ENCODE assay signal across 10 cellular contexts in the genomic region with DNA sequence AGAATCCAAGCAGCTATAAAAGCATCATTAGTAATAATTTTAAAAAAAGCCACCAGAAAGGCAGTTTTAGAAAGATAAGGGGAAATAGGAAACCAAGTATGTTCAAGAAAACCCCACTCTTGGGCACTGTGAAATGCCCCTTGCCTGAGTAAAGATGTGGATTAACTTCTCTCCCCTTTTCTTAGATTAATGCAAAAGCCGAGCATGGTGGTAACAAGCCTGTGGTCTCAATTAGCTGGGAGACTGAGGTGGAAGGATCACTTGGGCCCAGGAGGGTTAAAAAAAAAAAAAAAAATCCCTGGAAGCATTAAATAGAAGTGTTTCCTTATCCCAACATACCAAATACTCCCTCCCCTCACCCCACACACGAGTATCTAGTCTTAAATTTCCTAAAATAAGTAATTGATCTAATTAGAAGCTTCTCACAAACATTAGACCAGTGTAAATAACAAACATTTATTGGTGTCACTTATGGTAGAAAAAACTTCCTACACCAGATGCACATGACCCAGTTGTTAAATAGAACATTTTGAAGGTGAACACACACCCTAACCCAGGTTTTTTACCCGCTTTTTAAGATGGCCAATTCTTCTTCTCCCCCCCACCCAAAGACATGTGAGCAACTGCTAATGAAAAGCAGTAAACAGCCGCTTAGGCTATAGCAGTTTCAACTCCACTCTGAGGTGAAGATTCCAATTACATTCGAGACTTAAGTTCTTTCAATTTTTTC. TPM values are rescaled to one million over a fixed set of nuclear protein-coding genes. Genes with fewer than 3 reads are reported as not detected.
DNase-seq lines count a peak whose midpoint lies in the region; ATAC-seq and TF ChIP-seq lines count a peak whose summit lies in the region.
"Had no signal": no experiment of that assay in that cellular context is flagged by ENCODE, and none has a peak within 500 bp of the region (broad histone marks: within the 10 kb centered on the region; RNA-seq: fewer than 3 reads in every experiment).

No MANE protein-coding gene starts in this region.

- no peaks in the 10 kb centered on the region for H3K27me3 Mint-ChIP-seq in activated naive CD8-positive, alpha-beta T cell treated with anti-CD3 and anti-CD28 coated beads, Interleukin-2, amount 10 ng/mL, durations not matched to agents 7 days and 5 days
- no peaks in the 10 kb centered on the region for H3K27me3 Mint-ChIP-seq in memory B cell

- peak overlapping the region; percentile 10 for H3K4me3 ChIP-seq in A673 (ENCODE audit: low read depth, low read length, poor library complexity, severe bottlenecking)
- peak overlapping the region; percentile 93 for H3K4me3 ChIP-seq in GM23248

- peaks cover 43% of the 10 kb centered on the region for H4K20me1 ChIP-seq in GM23248 (ENCODE audit: insufficient read depth)

- H3K9me3 Mint-ChIP-seq in activated naive CD8-positive, alpha-beta T cell treated with anti-CD3 and anti-CD28 coated beads, Interleukin-2, amount 10 ng/mL, durations not matched to agents 7 days and 5 days = no peaks in the 10 kb centered on the region
- H3K9me3 Mint-ChIP-seq in memory B cell = no peaks in the 10 kb centered on the region

- peaks cover 63% of the 10 kb centered on the region for H3K79me2 ChIP-seq in GM23248 (ENCODE audit: insufficient read depth)

- peaks cover 42% of the 10 kb centered on the region for H3K36me3 Mint-ChIP-seq in activated naive CD8-positive, alpha-beta T cell treated with anti-CD3 and anti-CD28 coated beads, Interleukin-2, amount 10 ng/mL, durations not matched to agents 7 days and 5 days
- H3K36me3 Mint-ChIP-seq in memory B cell = peaks cover 30% of the 10 kb centered on the region

- peak overlapping the region; percentile 92 for H3K4me2 ChIP-seq in GM23248 (ENCODE audit: unreplicated experiment)

- intact Hi-C loops in A673 (cut with micrococcal nuclease; ENCODE audit: unreplicated experiment) = no loop called here

- H3K27ac ChIP-seq in A673 (ENCODE audit: low read depth, low read length, poor library complexity, severe bottlenecking) (no peak overlapping the region), GM23248 (peak overlapping the region; percentile 91)

- POLR2A ChIA-PET in A673 (lab: Charles Lee; ENCODE audit: low non-redundant PET) = no interaction called here
- POLR2A ChIA-PET in activated naive CD8-positive, alpha-beta T cell treated with anti-CD3 and anti-CD28 coated beads, Interleukin-2, amount 10 ng/mL, durations not matched to agents 7 days and 5 days (lab: Charles Lee) = no interaction called here

- peaks cover 33% of the 10 kb centered on the region for H3K4me1 ChIP-seq in A673 (ENCODE audit: insufficient read depth, low read length, poor library complexity, severe bottlenecking)
- H3K4me1 ChIP-seq in GM23248 (ENCODE audit: insufficient read depth) = peaks cover 58% of the 10 kb centered on the region

- ATAC-seq in activated naive CD8-positive, alpha-beta T cell treated with anti-CD3 and anti-CD28 coated beads, Interleukin-2, amount 10 ng/mL, durations not matched to agents 7 days and 5 days (ENCODE audit: low read depth) = no peak
- no peak for ATAC-seq in memory B cell (ENCODE audit: low read depth)

- H3K4me1 Mint-ChIP-seq in activated naive CD8-positive, alpha-beta T cell treated with anti-CD3 and anti-CD28 coated beads, Interleukin-2, amount 10 ng/mL, durations not matched to agents 7 days and 5 days = peaks cover 34% of the 10 kb centered on the region
- peaks cover 28% of the 10 kb centered on the region for H3K4me1 Mint-ChIP-seq in memory B cell

- 30 to 31% methylated on average over 5 of the region's 5 CpGs for WGBS in GM23248 (ENCODE audit: low coverage in 1 of 2, low lambda C conversion rate in 2 of 2, missing lambda C conversion rate in 2 of 2), 2 experiments

- H3K36me3 ChIP-seq in A673 (ENCODE audit: insufficient read depth, low read length, poor library complexity, severe bottlenecking) = peaks cover 72% of the 10 kb centered on the region
- H3K36me3 ChIP-seq in GM23248 (ENCODE audit: low read depth) = peaks cover 57% of the 10 kb centered on the region

- BruUV-seq in A673 (replicated peaks; lab: Mats Ljungman, UMichigan) = no TSS peak

- H3K4me3 Mint-ChIP-seq in activated naive CD8-positive, alpha-beta T cell treated with anti-CD3 and anti-CD28 coated beads, Interleukin-2, amount 10 ng/mL, durations not matched to agents 7 days and 5 days = peak overlapping the region; percentile 55
- H3K4me3 Mint-ChIP-seq in memory B cell = no peak overlapping the region

- no peaks in the 10 kb centered on the region for H3K9me2 ChIP-seq in GM23248 (ENCODE audit: insufficient read depth)

- H3K27me3 ChIP-seq in A673 (replicated peaks; ENCODE audit: insufficient read depth, low read depth, low read length, poor library complexity) (no peaks in the 10 kb centered on the region), GM23248 (replicated peaks; ENCODE audit: insufficient read depth) (no peaks in the 10 kb centered on the region)

- TF ChIP-seq CTCF in A673 (conservative IDR thresholded peaks at IDR 0.05; ENCODE audit: low read depth, low read length) = no peak

- H3K9ac ChIP-seq in GM23248 = peak overlapping the region; percentile 99

- H2AFZ ChIP-seq in GM23248 = no peak overlapping the region

- no peak for DNase-seq in A673 (ENCODE audit: low spot score)
- DNase-seq in GM23248 = peak; percentile 12
- DNase-seq in activated naive CD8-positive, alpha-beta T cell treated with anti-CD3 and anti-CD28 coated beads, Interleukin-2, amount 10 ng/mL, durations not matched to agents 7 days and 5 days = no peak
- no peak for DNase-seq in memory B cell (ENCODE audit: low spot score in 2 of 2)
- no peak for DNase-seq in NCI-H82 treated with DMSO at 0.1 percent for 48 hours (lab: John Stamatoyannopoulos, UW; ENCODE audit: unreplicated experiment)
- DNase-seq in SK-N-DZ (ENCODE audit: low spot score) = no peak
- DNase-seq in kidney glomerular epithelial cell (lab: John Stamatoyannopoulos, UW) = no peak
- no peak for DNase-seq in NCI-H446 (lab: John Stamatoyannopoulos, UW)
- DNase-seq: activated gamma-delta T cell treated with Interleukin-2 at 50 U/mL for 16 hours, NCI-H1694 had no signal

- H3K27ac Mint-ChIP-seq in activated naive CD8-positive, alpha-beta T cell treated with anti-CD3 and anti-CD28 coated beads, Interleukin-2, amount 10 ng/mL, durations not matched to agents 7 days and 5 days = peak overlapping the region; percentile 42
- peak overlapping the region; percentile 71 for H3K27ac Mint-ChIP-seq in memory B cell

- H3K9me3 ChIP-seq in A673 (ENCODE audit: low read depth, low read length, poor library complexity, severe bottlenecking) (no peaks in the 10 kb centered on the region), GM23248 (ENCODE audit: low read depth) (no peaks in the 10 kb centered on the region)

- CTCF ChIA-PET in A673 (lab: Charles Lee) = no interaction called here

- in situ Hi-C loops in GM23248 (cut with MboI) = no loop called here

- peaks cover 77% of the 10 kb centered on the region for H3F3A ChIP-seq in GM23248 (ENCODE audit: insufficient read depth)

RNA-seq across cellular contexts. Expression of a gene that starts 5.2 kb away (rescaled TPM):
- total RNA-seq in A673 (2021) = 260 and 290 TPM in 2 replicates
- total RNA-seq in GM23248 (2014; rRNA removed; shearing (Covaris generic)) = 70.4 and 76.5 TPM in 2 replicates
- 481 and 496 TPM in 2 replicates for polyA plus RNA-seq in GM23248 (2016; fragmentation: Nextera tagmentation; extraction: Ambion mirVana)
- total RNA-seq in activated naive CD8-positive, alpha-beta T cell treated with anti-CD3 and anti-CD28 coated beads, Interleukin-2, amount 10 ng/mL, durations not matched to agents 7 days and 5 days = 10 to 100 TPM; 77.4 to 81.3 TPM
- 18.7 and 22.6 TPM in 2 replicates for polyA plus RNA-seq in SK-N-DZ (2014; cell fraction: cytosol; rRNA removed)
- polyA plus RNA-seq in SK-N-DZ (2014; cell fraction: nucleus; rRNA removed) = 12.9 and 39.6 TPM in 2 replicates

RNA-seq across cellular contexts. Expression of a gene that starts 25.7 kb away (rescaled TPM):
- total RNA-seq in A673 (2021) = 55.3 and 58.2 TPM in 2 replicates
- 33.6 and 36.3 TPM in 2 replicates for total RNA-seq in GM23248 (2014; rRNA removed; shearing (Covaris generic))
- 37.0 and 39.5 TPM in 2 replicates for polyA plus RNA-seq in GM23248 (2016; fragmentation: Nextera tagmentation; extraction: Ambion mirVana)
- 10 to 100 TPM; 57.8 to 58.7 TPM for total RNA-seq in activated naive CD8-positive, alpha-beta T cell treated with anti-CD3 and anti-CD28 coated beads, Interleukin-2, amount 10 ng/mL, durations not matched to agents 7 days and 5 days
- 24.1 and 26.5 TPM in 2 replicates for polyA plus RNA-seq in SK-N-DZ (2014; cell fraction: cytosol; rRNA removed)
- 15.0 and 37.0 TPM in 2 replicates for polyA plus RNA-seq in SK-N-DZ (2014; cell fraction: nucleus; rRNA removed)

RNA-seq across cellular contexts. Expression of a gene that starts 35.6 kb away (rescaled TPM):
- 32.7 and 43.6 TPM in 2 replicates for total RNA-seq in A673 (2021)
- 25.0 and 29.3 TPM in 2 replicates for total RNA-seq in GM23248 (2014; rRNA removed; shearing (Covaris generic))
- polyA plus RNA-seq in GM23248 (2016; fragmentation: Nextera tagmentation; extraction: Ambion mirVana) = 37.7 and 38.9 TPM in 2 replicates
- 10 to 100 TPM in 1 of 2 experiments, 1 to 10 TPM in 1; 9.9 to 12.3 TPM for total RNA-seq in activated naive CD8-positive, alpha-beta T cell treated with anti-CD3 and anti-CD28 coated beads, Interleukin-2, amount 10 ng/mL, durations not matched to agents 7 days and 5 days
- polyA plus RNA-seq in SK-N-DZ (2014; cell fraction: cytosol; rRNA removed) = 47.1 and 47.5 TPM in 2 replicates
- polyA plus RNA-seq in SK-N-DZ (2014; cell fraction: nucleus; rRNA removed) = 26.4 and 33.9 TPM in 2 replicates

RNA-seq across cellular contexts. Expression of a gene that starts 46.4 kb away (rescaled TPM):
- total RNA-seq in A673 (2021) = 50.8 and 51.7 TPM in 2 replicates
- 23.5 and 27.5 TPM in 2 replicates for total RNA-seq in GM23248 (2014; rRNA removed; shearing (Covaris generic))
- polyA plus RNA-seq in GM23248 (2016; fragmentation: Nextera tagmentation; extraction: Ambion mirVana) = 30.1 and 31.8 TPM in 2 replicates
- total RNA-seq in activated naive CD8-positive, alpha-beta T cell treated with anti-CD3 and anti-CD28 coated beads, Interleukin-2, amount 10 ng/mL, durations not matched to agents 7 days and 5 days = 10 to 100 TPM; 48.8 to 50.4 TPM
- 44.1 and 52.9 TPM in 2 replicates for polyA plus RNA-seq in SK-N-DZ (2014; cell fraction: cytosol; rRNA removed)
- 22.3 and 25.4 TPM in 2 replicates for polyA plus RNA-seq in SK-N-DZ (2014; cell fraction: nucleus; rRNA removed)
